16 cellular contexts compared by ENCODE assay signal in genomic region chr1:156284762-156285161, GRCh38. TPM values are rescaled to one million over a fixed set of nuclear protein-coding genes. Genes with fewer than 3 reads are reported as not detected.
A peak's percentile ranks its signal among the peaks of the same experiment; 100 is the strongest.
DNase-seq lines count a peak whose midpoint lies in the region; ATAC-seq and TF ChIP-seq lines count a peak whose summit lies in the region.
"Had no signal": no experiment of that assay in that cellular context is flagged by ENCODE, and none has a peak within 500 bp of the region (broad histone marks: within the 10 kb centered on the region; RNA-seq: fewer than 3 reads in every experiment).

No MANE protein-coding gene starts in this region.

- peaks cover 19% of the 10 kb centered on the region for H3K4me1 Mint-ChIP-seq in Calu3 (ENCODE audit: low read depth, unreplicated experiment)

- DNase-seq in Calu3 (no peak), LNCaP clone FGC (ENCODE audit: low read depth) (no peak), breast epithelium (ENCODE audit: low spot score in 2 of 2) (no peak), SW 1271 (lab: John Stamatoyannopoulos, UW) (no peak), SHP77 treated with DMSO at 0.1 percent for 48 hours (lab: John Stamatoyannopoulos, UW) (no peak)
- DNase-seq: KG1; naive B cell; NCI-H1930; right cardiac atrium; RPMI8226; stimulated activated CD4-positive, alpha-beta T cell treated with anti-CD3 and anti-CD28 coated beads, Interleukin-4, amount 100 ng/mL, for 24 hours; uterus had no signal

- H3K36me3 ChIP-seq in breast epithelium, result no peaks in the 10 kb centered on the region
- no peaks in the 10 kb centered on the region for H3K36me3 ChIP-seq in parathyroid adenoma (ENCODE audit: control insufficient read depth, insufficient read depth, low read length)
- H3K36me3 ChIP-seq: uterus had no signal

- no peak overlapping the region for H2AFZ ChIP-seq in parathyroid adenoma

- no peaks in the 10 kb centered on the region for H3K79me2 ChIP-seq in parathyroid adenoma

- peak overlapping the region; percentile 94 for H3K4me2 ChIP-seq in parathyroid adenoma (ENCODE audit: low read length)

- no peak overlapping the region for H3K27ac Mint-ChIP-seq in Calu3 (ENCODE audit: unreplicated experiment)
- H3K27ac Mint-ChIP-seq: stimulated activated memory B cell treated with anti-CD40 and anti-IgM and Interleukin-4, amounts not matched to agents 10 μg/mL and 1 μg/mL and 100 μg/mL, for 72 hours had no signal

- peak overlapping the region; percentile 72 for H3K4me3 Mint-ChIP-seq in Calu3 (ENCODE audit: low read depth, unreplicated experiment)
- H3K4me3 Mint-ChIP-seq: stimulated activated memory B cell treated with anti-CD40 and anti-IgM and Interleukin-4, amounts not matched to agents 10 μg/mL and 1 μg/mL and 100 μg/mL, for 72 hours had no signal

- H3K4me3 ChIP-seq in LNCaP clone FGC (ENCODE audit: low read depth, low read length) (peak overlapping the region; percentile 74), breast epithelium (peak overlapping the region in 2 of 3 donors; percentile 44 to 60), parathyroid adenoma (ENCODE audit: low read depth, low read length) (peak overlapping the region; percentile 72)
- H3K4me3 ChIP-seq: uterus had no signal

- no TSS peak for BruUV-seq in Calu3 (replicated peaks; lab: Mats Ljungman, UMichigan)

- peaks cover 45% of the 10 kb centered on the region for H3K36me3 Mint-ChIP-seq in Calu3 (ENCODE audit: insufficient read depth, unreplicated experiment)

- intact Hi-C loops in Calu3 (cut with micrococcal nuclease; ENCODE audit: unreplicated experiment), result loop anchor here (5.0 kb wide), 2 partner anchors 53 to 218 kb away; partner anchors contain the start of genes CCT3, MEF2D and TSACC
- intact Hi-C loops in breast epithelium (cut with DNase I; ENCODE audit: low total_unique reads), result no loop called here

- H3K9me3 ChIP-seq in breast epithelium (no peaks in the 10 kb centered on the region), parathyroid adenoma (ENCODE audit: control insufficient read depth, low read length) (no peaks in the 10 kb centered on the region)
- H3K9me3 ChIP-seq: uterus had no signal

- H3K27me3 Mint-ChIP-seq in Calu3 (ENCODE audit: unreplicated experiment), result no peaks in the 10 kb centered on the region
- H3K27me3 Mint-ChIP-seq: naive B cell; stimulated activated memory B cell treated with anti-CD40 and anti-IgM and Interleukin-4, amounts not matched to agents 10 μg/mL and 1 μg/mL and 100 μg/mL, for 72 hours had no signal

- TF ChIP-seq CTCF in Calu3 (IDR thresholded peaks at IDR 0.05; ENCODE audit: unreplicated experiment) (no peak), LNCaP clone FGC (IDR thresholded peaks at IDR 0.05; ENCODE audit: control insufficient read depth, extremely low read depth, insufficient read depth) (no peak), breast epithelium (IDR thresholded peaks at IDR 0.05) (no peak), parathyroid adenoma (IDR thresholded peaks at IDR 0.05) (no peak)

- H3K9me3 Mint-ChIP-seq in Calu3 (ENCODE audit: low read depth, unreplicated experiment), result no peaks in the 10 kb centered on the region
- H3K9me3 Mint-ChIP-seq: activated naive CD4-positive, alpha-beta T cell treated with anti-CD3 and anti-CD28 coated beads, Interleukin-2, amount 50 U/mL, for 72 hours; naive B cell; stimulated activated memory B cell treated with anti-CD40 and anti-IgM and Interleukin-4, amounts not matched to agents 10 μg/mL and 1 μg/mL and 100 μg/mL, for 72 hours had no signal

- H3K27ac ChIP-seq in breast epithelium, result peak overlapping the region; percentile 57 to 60
- H3K27ac ChIP-seq in parathyroid adenoma, result no peak overlapping the region
- H3K27ac ChIP-seq: uterus had no signal

- CTCF ChIA-PET in Calu3 (lab: Charles Lee), result interaction anchor here (0.5 to 1.4 kb wide), 4 partner anchors 12 to 57 kb away, joined by 3 to 4 read pairs (median 4); no protein-coding TSS in a partner anchor

- ATAC-seq in GM19455 (IDR thresholded peaks at IDR 0.05; ENCODE audit: unreplicated experiment), result no peak
- ATAC-seq: activated naive CD4-positive, alpha-beta T cell treated with anti-CD3 and anti-CD28 coated beads, Interleukin-2, amount 50 U/mL, for 72 hours; right cardiac atrium; stimulated activated memory B cell treated with anti-CD40 and anti-IgM and Interleukin-4, amounts not matched to agents 10 μg/mL and 1 μg/mL and 100 μg/mL, for 72 hours had no signal

- H3K4me1 ChIP-seq in breast epithelium (peaks cover 0 to 18% of the 10 kb centered on the region in 2 donors), parathyroid adenoma (peaks cover 9% of the 10 kb centered on the region)

- no peak overlapping the region for H3K9ac ChIP-seq in parathyroid adenoma

- H3K27me3 ChIP-seq in breast epithelium (no peaks in the 10 kb centered on the region), parathyroid adenoma (ENCODE audit: control insufficient read depth, insufficient read depth, low read length) (no peaks in the 10 kb centered on the region)
- H3K27me3 ChIP-seq: uterus had no signal

- no peak for TF ChIP-seq POLR2A in breast epithelium (IDR thresholded peaks at IDR 0.05)

RNA-seq across cellular contexts. Expression of gene TMEM79, which starts 0.6 kb away (rescaled TPM):
- total RNA-seq in Calu3 (2022), result 12.8 and 12.9 TPM in 2 replicates
- 1 to 10 TPM; 1.3 to 7.8 (median 4.9) TPM for total RNA-seq in breast epithelium

RNA-seq across cellular contexts. Expression of gene SMG5, which starts 2.1 kb away (rescaled TPM):
- total RNA-seq in Calu3 (2022) (117 and 118 TPM in 2 replicates), breast epithelium (10 to 100 TPM; 35.7 to 67.8 (median 54.7) TPM)

RNA-seq across cellular contexts. Expression of gene GLMP, which starts 10.7 kb away (rescaled TPM):
- 31.0 and 39.7 TPM in 2 replicates for total RNA-seq in Calu3 (2022)
- 10 to 100 TPM; 36.4 to 68.5 (median 40.2) TPM for total RNA-seq in breast epithelium

RNA-seq across cellular contexts. Expression of gene VHLL, which starts 14.3 kb away (rescaled TPM):
- 0.81 and 1.5 TPM in 2 replicates for total RNA-seq in Calu3 (2022)
- under 1 TPM in 1 of 3 donors, not detected in 2; 0.98 TPM for total RNA-seq in breast epithelium
- total RNA-seq: activated naive CD4-positive, alpha-beta T cell treated with anti-CD3 and anti-CD28 coated beads, Interleukin-2, amount 50 U/mL, for 72 hours; right cardiac atrium; uterus had no signal

RNA-seq across cellular contexts. Expression of gene PAQR6, which starts 36.9 kb away (rescaled TPM):
- 20.4 and 21.2 TPM in 2 replicates for total RNA-seq in Calu3 (2022)
- total RNA-seq in breast epithelium, result 1 to 10 TPM; 1.8 to 3.9 (median 2.5) TPM
